Comparison of ENCODE assay signal across 12 cellular contexts in genomic region chr9:69820955-69821788, GRCh38. TPM values are rescaled to one million over a fixed set of nuclear protein-coding genes. Genes with fewer than 3 reads are reported as not detected.
A peak's percentile ranks its signal among the peaks of the same experiment; 100 is the strongest.
DNase-seq lines count a peak whose midpoint lies in the region; ATAC-seq, FAIRE-seq and TF ChIP-seq lines count a peak whose summit lies in the region.
"Had no signal": no experiment of that assay in that cellular context is flagged by ENCODE, and none has a peak within 500 bp of the region (broad histone marks: within the 10 kb centered on the region; RNA-seq: fewer than 3 reads in every experiment).

No MANE protein-coding gene starts in this region.

- TF ChIP-seq POLR2A in endothelial cell of umbilical vein (IDR thresholded peaks at IDR 0.05; ENCODE audit: low read depth, low read length): no peak
- no peak for TF ChIP-seq POLR2A in body of pancreas (IDR thresholded peaks at IDR 0.05)

- ATAC-seq in Panc1 (no peak), body of pancreas (no peak), GM21619 (IDR thresholded peaks at IDR 0.05; ENCODE audit: unreplicated experiment) (no peak), HG03108 (IDR thresholded peaks at IDR 0.05; ENCODE audit: unreplicated experiment) (no peak)

- H3K4me1 Mint-ChIP-seq in Caco-2 (ENCODE audit: low read depth, unreplicated experiment) (no peaks in the 10 kb centered on the region), neural progenitor cell (peaks cover 46% of the 10 kb centered on the region)

- H2AFZ ChIP-seq in endothelial cell of umbilical vein (ENCODE audit: low read depth, low read length) (no peak overlapping the region), neural progenitor cell (replicated peaks) (peak overlapping the region; percentile 64)

- H3K4me3 ChIP-seq in Caco-2 (ENCODE audit: low read depth, low read length): no peak overlapping the region
- H3K4me3 ChIP-seq in Panc1 (ENCODE audit: low read depth in 2 of 2, low read length in 2 of 2): peak overlapping the region; percentile 31 to 57
- no peak overlapping the region for H3K4me3 ChIP-seq in endothelial cell of umbilical vein (replicated peaks in 1 of 3; ENCODE audit: insufficient read depth in 1 of 3, low read depth in 1 of 3, low read length in 3 of 3)
- H3K4me3 ChIP-seq in neural progenitor cell: peak overlapping the region; percentile 50
- H3K4me3 ChIP-seq in body of pancreas: no peak overlapping the region
- H3K4me3 ChIP-seq: sigmoid colon had no signal

- CTCF ChIA-PET in Caco-2 (lab: Charles Lee) (no interaction called here), Panc1 (lab: Charles Lee) (no interaction called here), endothelial cell of umbilical vein (lab: Charles Lee) (interaction anchor here (0.7 to 1.7 kb wide), 6 partner anchors 36 to 293 kb away, joined by 3 to 4 read pairs (median 3); no protein-coding TSS in a partner anchor)

- POLR2A ChIA-PET in Caco-2 (lab: Charles Lee) (no interaction called here), Panc1 (lab: Charles Lee) (no interaction called here), endothelial cell of umbilical vein (lab: Charles Lee) (no interaction called here)

- H3K9me3 ChIP-seq in Caco-2: no peaks in the 10 kb centered on the region
- no peaks in the 10 kb centered on the region for H3K9me3 ChIP-seq in Panc1 (ENCODE audit: control insufficient read depth, insufficient read depth, low read depth, low read length)
- H3K9me3 ChIP-seq in endothelial cell of umbilical vein (replicated peaks; ENCODE audit: control insufficient read depth, insufficient read depth, low read length): no peaks in the 10 kb centered on the region
- H3K9me3 ChIP-seq in neural progenitor cell (ENCODE audit: low read depth): no peaks in the 10 kb centered on the region
- no peaks in the 10 kb centered on the region for H3K9me3 ChIP-seq in body of pancreas
- H3K9me3 ChIP-seq: sigmoid colon had no signal

- no peaks in the 10 kb centered on the region for H3K9me3 Mint-ChIP-seq in Caco-2 (ENCODE audit: unreplicated experiment)
- peaks cover 2% of the 10 kb centered on the region for H3K9me3 Mint-ChIP-seq in neural progenitor cell

- no peak overlapping the region for H3K27ac ChIP-seq in Panc1 (ENCODE audit: low read length)
- no peak overlapping the region for H3K27ac ChIP-seq in endothelial cell of umbilical vein (ENCODE audit: insufficient read depth, low read depth, low read length)
- H3K27ac ChIP-seq in neural progenitor cell: no peak overlapping the region
- H3K27ac ChIP-seq in body of pancreas: no peak overlapping the region
- H3K27ac ChIP-seq: sigmoid colon had no signal

- WGBS in body of pancreas, 2 donors: 43 to 45% methylated on average over 15 of the region's 15 CpGs

- in situ Hi-C loops in Panc1 (cut with HindIII; ENCODE audit: low pct_unique_long_range_greater_than_20kb, low sequenced_read_pairs): no loop called here

- H3K27me3 Mint-ChIP-seq in Caco-2 (ENCODE audit: insufficient read depth, unreplicated experiment) (peaks cover 4% of the 10 kb centered on the region), neural progenitor cell (ENCODE audit: insufficient read depth, low read depth) (peaks cover 6% of the 10 kb centered on the region)

- no peaks in the 10 kb centered on the region for H3K36me3 ChIP-seq in Caco-2 (ENCODE audit: control insufficient read depth, insufficient read depth, low read length)
- H3K36me3 ChIP-seq in Panc1 (ENCODE audit: control insufficient read depth, insufficient read depth, low read length): no peaks in the 10 kb centered on the region
- H3K36me3 ChIP-seq in endothelial cell of umbilical vein (ENCODE audit: control insufficient read depth in 2 of 2, extremely low read depth in 1 of 2, insufficient read depth in 2 of 2, low read length in 2 of 2): no peaks in the 10 kb centered on the region
- H3K36me3 ChIP-seq in neural progenitor cell: no peaks in the 10 kb centered on the region
- H3K36me3 ChIP-seq in body of pancreas (replicated peaks in 1 of 2; ENCODE audit: insufficient read depth in 1 of 2, low read depth in 2 of 2): no peaks in the 10 kb centered on the region
- H3K36me3 ChIP-seq: sigmoid colon had no signal

- dilution Hi-C loops in endothelial cell of umbilical vein (cut with MboI; ENCODE audit: extremely low pct_ligation_motif_present, low sequenced_read_pairs): no loop called here

- H3K27ac Mint-ChIP-seq in Caco-2 (ENCODE audit: unreplicated experiment) (no peak overlapping the region), neural progenitor cell (peak overlapping the region; percentile 34)

- TF ChIP-seq CTCF in Caco-2 (IDR thresholded peaks at IDR 0.05; ENCODE audit: insufficient read depth in 1 of 2, low read depth in 1 of 2, low read length in 1 of 2, severe bottlenecking in 1 of 2, unreplicated experiment in 1 of 2) (no peak), Panc1 (IDR thresholded peaks at IDR 0.05) (no peak), endothelial cell of umbilical vein (IDR thresholded peaks at IDR 0.05; ENCODE audit: extremely low read depth in 1 of 2, insufficient read depth in 1 of 2, low read depth in 1 of 2, low read length in 2 of 2) (no peak), neural progenitor cell (IDR thresholded peaks at IDR 0.05) (no peak), body of pancreas (IDR thresholded peaks at IDR 0.05) (no peak)

- H3K9me1 ChIP-seq in endothelial cell of umbilical vein (replicated peaks; ENCODE audit: control insufficient read depth, extremely low read depth, insufficient read depth, low read length): no peaks in the 10 kb centered on the region

- H3K4me2 ChIP-seq in endothelial cell of umbilical vein (ENCODE audit: insufficient read depth, low read length) (no peak overlapping the region), neural progenitor cell (peak overlapping the region; percentile 83)

- BruUV-seq in Caco-2 (replicated peaks; lab: Mats Ljungman, UMichigan) (no TSS peak), Panc1 (replicated peaks; lab: Mats Ljungman, UMichigan) (no TSS peak), endothelial cell of umbilical vein (replicated peaks; lab: Mats Ljungman, UMichigan) (no TSS peak)

- no peaks in the 10 kb centered on the region for H3K4me1 ChIP-seq in Caco-2
- H3K4me1 ChIP-seq in Panc1 (ENCODE audit: control insufficient read depth, insufficient read depth, low read length): no peaks in the 10 kb centered on the region
- H3K4me1 ChIP-seq in endothelial cell of umbilical vein (ENCODE audit: control insufficient read depth, extremely low read depth, insufficient read depth, low read length): peaks cover 9% of the 10 kb centered on the region
- peaks cover 19% of the 10 kb centered on the region for H3K4me1 ChIP-seq in neural progenitor cell
- no peaks in the 10 kb centered on the region for H3K4me1 ChIP-seq in body of pancreas

- H3K9ac ChIP-seq in endothelial cell of umbilical vein (replicated peaks; ENCODE audit: extremely low read depth, insufficient read depth, low read length): no peak overlapping the region
- no peak overlapping the region for H3K9ac ChIP-seq in neural progenitor cell

- no peak for FAIRE-seq in endothelial cell of umbilical vein (lab: Jason Lieb, UNC)

- DNase-seq in Caco-2: no peak
- DNase-seq in Panc1 (ENCODE audit: low read depth, low spot score): no peak
- no peak for DNase-seq in endothelial cell of umbilical vein (ENCODE audit: low read depth, low spot score)
- peak; percentile 36 for DNase-seq in neural progenitor cell (ENCODE audit: low spot score)
- DNase-seq in body of pancreas: no peak
- DNase-seq in NCI-H2227 treated with DMSO at 0.1 percent for 48 hours (lab: John Stamatoyannopoulos, UW): no peak
- DNase-seq: DMS 273 treated with DMSO at 0.1 percent for 48 hours, NCI-H2171 treated with DMSO at 0.1 percent for 48 hours, sigmoid colon had no signal

- no peaks in the 10 kb centered on the region for H3K36me3 Mint-ChIP-seq in Caco-2 (ENCODE audit: insufficient read depth, unreplicated experiment)
- no peaks in the 10 kb centered on the region for H3K36me3 Mint-ChIP-seq in neural progenitor cell

- no peaks in the 10 kb centered on the region for H3K79me2 ChIP-seq in endothelial cell of umbilical vein (ENCODE audit: control insufficient read depth, insufficient read depth, low read length)
- H3K79me2 ChIP-seq in neural progenitor cell (ENCODE audit: low read depth): no peaks in the 10 kb centered on the region

- H3K4me3 Mint-ChIP-seq in Caco-2 (ENCODE audit: unreplicated experiment): peak overlapping the region; percentile 72
- peak overlapping the region; percentile 82 for H3K4me3 Mint-ChIP-seq in neural progenitor cell

- intact Hi-C loops in Caco-2 (cut with micrococcal nuclease; ENCODE audit: unreplicated experiment) (loop anchor here (5.0 kb wide), 1 partner anchor 74 kb away; no protein-coding TSS in a partner anchor), Panc1 (cut with micrococcal nuclease; ENCODE audit: unreplicated experiment) (no loop called here), endothelial cell of umbilical vein (cut with micrococcal nuclease) (no loop called here), body of pancreas (cut with DNase I) (no loop called here)

- peaks cover 18% of the 10 kb centered on the region for H3F3A ChIP-seq in neural progenitor cell (ENCODE audit: low read depth)

- H3K27me3 ChIP-seq in Caco-2 (replicated peaks; ENCODE audit: control insufficient read depth, insufficient read depth, low read length) (no peaks in the 10 kb centered on the region), Panc1 (ENCODE audit: control insufficient read depth, insufficient read depth, low read length) (peaks cover 3% of the 10 kb centered on the region), endothelial cell of umbilical vein (ENCODE audit: control insufficient read depth in 2 of 2, insufficient read depth in 2 of 2, low read length in 2 of 2) (peaks cover 65 to 86% of the 10 kb centered on the region in 2 experiments), neural progenitor cell (no peaks in the 10 kb centered on the region), body of pancreas (no peaks in the 10 kb centered on the region)

- H4K20me1 ChIP-seq in endothelial cell of umbilical vein (replicated peaks; ENCODE audit: control insufficient read depth, extremely low read depth, insufficient read depth, low read length): no peaks in the 10 kb centered on the region
- no peaks in the 10 kb centered on the region for H4K20me1 ChIP-seq in neural progenitor cell (ENCODE audit: low read depth)

TF ChIP-seq in endothelial cell of umbilical vein, 7 proteins besides CTCF, POLR2A, EP300 and RAD21 (continues in another document):
- TF ChIP-seq EZH2 (IDR thresholded peaks at IDR 0.05; ENCODE audit: borderline replicate concordance, low read depth, low read length, severe bottlenecking): peak; percentile 36

RNA-seq across cellular contexts. Expression of gene CFAP95, which starts 0.6 kb away (rescaled TPM):
- total RNA-seq in Caco-2 (2022) (not detected in 2 replicates), Panc1 (2021; ENCODE audit: unreplicated experiment) (not detected), endothelial cell of umbilical vein (not detected in 2 replicates), neural progenitor cell (ENCODE audit: low replicate concordance) (not detected in 2 replicates), body of pancreas (1 to 10 TPM in 1 of 2 donors, not detected in 1; 2.1 TPM)
- not detected for polyA plus RNA-seq in Panc1 (2012; ENCODE audit: insufficient read length)
- not detected in 2 replicates for polyA plus RNA-seq in endothelial cell of umbilical vein
- polyA plus RNA-seq in endothelial cell of umbilical vein (2011; cell fraction: cytosol; rRNA removed): not detected in 2 replicates
- not detected in 2 replicates for polyA plus RNA-seq in endothelial cell of umbilical vein (2011; cell fraction: nucleus; rRNA removed)
- not detected in 2 replicates for polyA plus RNA-seq in endothelial cell of umbilical vein (2012)
- not detected in 2 replicates for polyA minus RNA-seq in endothelial cell of umbilical vein
- not detected for polyA minus RNA-seq in endothelial cell of umbilical vein (2011; cell fraction: cytosol; rRNA and poly(A)+ RNA removed)
- not detected in 2 replicates for polyA minus RNA-seq in endothelial cell of umbilical vein (2011; cell fraction: nucleus; rRNA and poly(A)+ RNA removed)
- total RNA-seq: activated naive CD4-positive, alpha-beta T cell treated with anti-CD3 and anti-CD28 coated beads, Interleukin-2, amount 50 U/mL, for 72 hours; sigmoid colon had no signal

Comparison
In these comparisons a context has a peak if more than half of its experiments do, and no peak if none do; other contexts are left out.
1. H3K4me3 ChIP-seq: peak in Panc1 (2 of 2) and neural progenitor cell (single experiment); none in Caco-2 (single experiment), endothelial cell of umbilical vein (0 of 3) and body of pancreas (0 of 2).